Comparison of ENCODE assay signal across 10 cellular contexts in the genomic region with DNA sequence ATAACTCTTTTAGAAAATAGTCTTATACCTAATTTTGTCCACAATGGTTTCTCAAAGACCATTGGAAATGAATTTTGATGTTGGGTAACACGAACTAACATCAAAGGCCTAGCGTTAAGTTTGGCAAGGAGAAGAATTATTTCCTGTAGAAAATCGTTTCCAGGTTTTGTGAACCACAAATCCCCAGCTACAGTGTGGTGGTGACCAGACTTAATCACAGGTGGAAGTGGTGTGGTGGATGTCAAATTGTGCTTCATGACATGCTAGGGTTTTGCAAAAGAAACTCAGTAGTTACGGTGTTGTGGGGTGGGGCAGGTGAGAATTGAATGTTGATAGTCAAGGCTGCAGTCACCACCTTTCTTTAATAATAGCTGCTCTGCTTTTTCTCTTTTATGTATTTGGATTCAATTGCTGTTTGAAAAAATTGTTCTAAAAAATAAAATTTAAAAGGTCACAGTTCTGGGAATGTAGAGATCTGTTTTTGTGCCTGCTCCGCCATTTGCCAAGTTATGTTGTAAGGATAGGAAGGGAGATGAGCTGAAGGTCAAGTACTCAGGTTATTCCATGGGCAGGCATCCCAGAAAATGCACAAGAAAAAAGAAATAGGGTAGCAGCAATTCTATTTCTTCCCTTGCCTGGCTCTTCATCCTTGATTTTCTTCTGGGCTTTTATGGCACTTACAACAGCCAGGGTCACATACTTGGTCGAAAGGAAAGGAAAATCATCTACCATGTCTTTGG.
"Had no signal": no experiment of that assay in that cellular context is flagged by ENCODE, and none has a peak within 500 bp of the region (broad histone marks: within the 10 kb centered on the region; RNA-seq: fewer than 3 reads in every experiment).

No MANE protein-coding gene starts in this region.

- H3K4me1 ChIP-seq: HAP-1 had no signal

- H3K27ac ChIP-seq: GM23248, HL-60 had no signal

- FAIRE-seq: HepG2, K562 had no signal

- H3K9me3 ChIP-seq: HAP-1 had no signal

- ATAC-seq: HCT116, HepG2, K562 had no signal

- DNase-seq: GM23248, GOT3, H7, HFFc6, KG1 had no signal

- H3K36me3 ChIP-seq: HAP-1 had no signal

- H3K9ac ChIP-seq: GM23248 had no signal

- H3K4me3 ChIP-seq: GM23248, HAP-1, K562 had no signal
